ENCODE assay signal across 18 cellular contexts in genomic region chr16:85285681-85286065, GRCh38.
DNase-seq lines count a peak whose midpoint lies in the region; ATAC-seq, FAIRE-seq and TF ChIP-seq lines count a peak whose summit lies in the region.
"Had no signal": no experiment of that assay in that cellular context is flagged by ENCODE, and none has a peak within 500 bp of the region (broad histone marks: within the 10 kb centered on the region; RNA-seq: fewer than 3 reads in every experiment).

No MANE protein-coding gene starts in this region.

- DNase-seq in EH (ENCODE audit: low read depth) (peak; percentile 23), astrocyte (ENCODE audit: low read depth) (no peak), NCI-H2227 (lab: John Stamatoyannopoulos, UW; ENCODE audit: unreplicated experiment) (no peak), NOMO-1 treated with DMSO at 0.1 percent for 48 hours (lab: John Stamatoyannopoulos, UW; ENCODE audit: unreplicated experiment) (no peak)
- no peak for DNase-seq in CD8-positive, alpha-beta memory T cell
- DNase-seq: activated CD4-positive, alpha-beta T cell treated with anti-CD3 and anti-CD28 coated beads for 36 hours; activated CD8-positive, alpha-beta memory T cell treated with anti-CD3 and anti-CD28 coated beads, Interleukin-2, amount 50 U/mL, for 48 hours; BE2C; kidney glomerular epithelial cell; NCI-H187; stimulated activated naive CD8-positive, alpha-beta T cell treated with anti-CD3 and anti-CD28 coated beads, Interleukin-15, Interleukin-2, amounts not matched to agents 100 U/mL and 50 U/mL, for 24 hours had no signal

- no peak for FAIRE-seq in astrocyte (lab: Jason Lieb, UNC)
- FAIRE-seq: GM18507, H54 had no signal

- no peak for TF ChIP-seq RAD21 in liver (IDR thresholded peaks at IDR 0.05)

- CTCF ChIA-PET in CD8-positive, alpha-beta memory T cell (lab: Charles Lee), result no interaction called here

- H3K4me1 ChIP-seq in astrocyte (ENCODE audit: insufficient read depth, low read length) (peaks cover 18% of the 10 kb centered on the region), liver (ENCODE audit: control insufficient read depth in 4 of 4, insufficient read depth in 4 of 4, low read length in 3 of 4) (peaks cover 11 to 52% (median 43%) of the 10 kb centered on the region in 4 donors)
- H3K4me1 ChIP-seq in CD8-positive, alpha-beta memory T cell (ENCODE audit: insufficient read depth, low read length), result no peaks in the 10 kb centered on the region

- H3K79me2 ChIP-seq in astrocyte (ENCODE audit: insufficient read depth, low read length), result no peaks in the 10 kb centered on the region

- H3K9ac ChIP-seq in astrocyte (ENCODE audit: low read length), result no peak overlapping the region
- H3K9ac ChIP-seq in liver (ENCODE audit: low read depth in 1 of 2, low read length in 2 of 2), result no peak overlapping the region

- TF ChIP-seq CTCF in astrocyte (IDR thresholded peaks at IDR 0.05; ENCODE audit: insufficient read depth, low read depth, low read length) (no peak), liver (IDR thresholded peaks at IDR 0.05; ENCODE audit: low read depth, low read length, missing input control) (no peak)

- no peaks in the 10 kb centered on the region for H3K4me1 Mint-ChIP-seq in astrocyte (ENCODE audit: low read depth, unreplicated experiment)
- no peaks in the 10 kb centered on the region for H3K4me1 Mint-ChIP-seq in CD8-positive, alpha-beta memory T cell
- H3K4me1 Mint-ChIP-seq: activated CD4-positive, alpha-beta T cell treated with anti-CD3 and anti-CD28 coated beads for 36 hours had no signal

- H3K27me3 ChIP-seq in astrocyte (ENCODE audit: insufficient read depth, low read length) (peaks cover 2% of the 10 kb centered on the region), liver (ENCODE audit: control insufficient read depth in 4 of 4, insufficient read depth in 4 of 4, low read length in 3 of 4) (no peaks in the 10 kb centered on the region)
- H3K27me3 ChIP-seq in CD8-positive, alpha-beta memory T cell (ENCODE audit: insufficient read depth, low read length, poor library complexity, severe bottlenecking), result no peaks in the 10 kb centered on the region
- H3K27me3 ChIP-seq: BE2C, body of pancreas, ovary had no signal

- WGBS in liver, result 44% methylated on average over 7 of the region's 7 CpGs

- no peak overlapping the region for H3K4me3 Mint-ChIP-seq in astrocyte (ENCODE audit: unreplicated experiment)
- no peak overlapping the region for H3K4me3 Mint-ChIP-seq in CD8-positive, alpha-beta memory T cell
- H3K4me3 Mint-ChIP-seq: activated CD4-positive, alpha-beta T cell treated with anti-CD3 and anti-CD28 coated beads for 36 hours had no signal

- H3K27ac ChIP-seq in astrocyte (ENCODE audit: low read depth, low read length), result no peak overlapping the region
- H3K27ac ChIP-seq in liver (ENCODE audit: low read depth in 1 of 2, low read length in 2 of 2), result peak overlapping the region; percentile 81 to 95
- peak overlapping the region; percentile 73 for H3K27ac ChIP-seq in temporal lobe (ENCODE audit: low read depth, low read length)
- no peak overlapping the region for H3K27ac ChIP-seq in CD8-positive, alpha-beta memory T cell (ENCODE audit: low read depth, low read length)
- H3K27ac ChIP-seq: ovary had no signal

- H2AFZ ChIP-seq in astrocyte (ENCODE audit: low read depth, low read length), result no peak overlapping the region

- H3K9me3 ChIP-seq in astrocyte (ENCODE audit: insufficient read depth, low read depth, low read length) (no peaks in the 10 kb centered on the region), liver (ENCODE audit: control insufficient read depth in 4 of 4, low read length in 3 of 4) (no peaks in the 10 kb centered on the region)
- no peaks in the 10 kb centered on the region for H3K9me3 ChIP-seq in CD8-positive, alpha-beta memory T cell (ENCODE audit: low read length)
- H3K9me3 ChIP-seq: BE2C, body of pancreas, ovary had no signal

- H3K9me3 Mint-ChIP-seq in astrocyte (ENCODE audit: unreplicated experiment), result no peaks in the 10 kb centered on the region
- H3K9me3 Mint-ChIP-seq in CD8-positive, alpha-beta memory T cell, result no peaks in the 10 kb centered on the region

- ATAC-seq in HG03039 (IDR thresholded peaks at IDR 0.05; ENCODE audit: unreplicated experiment), result no peak
- ATAC-seq: activated CD4-positive, alpha-beta T cell treated with anti-CD3 and anti-CD28 coated beads for 36 hours; stimulated activated naive CD8-positive, alpha-beta T cell treated with anti-CD3 and anti-CD28 coated beads, Interleukin-15, Interleukin-2, amounts not matched to agents 100 U/mL and 50 U/mL, for 24 hours had no signal

- H3K36me3 ChIP-seq in astrocyte (ENCODE audit: insufficient read depth, low read length) (no peaks in the 10 kb centered on the region), liver (ENCODE audit: control insufficient read depth in 4 of 4, insufficient read depth in 3 of 4, low read depth in 1 of 4, low read length in 3 of 4) (no peaks in the 10 kb centered on the region)
- no peaks in the 10 kb centered on the region for H3K36me3 ChIP-seq in CD8-positive, alpha-beta memory T cell (ENCODE audit: insufficient read depth, low read length)
- H3K36me3 ChIP-seq: BE2C, ovary had no signal

- peaks cover 92% of the 10 kb centered on the region for H4K20me1 ChIP-seq in astrocyte (ENCODE audit: insufficient read depth, low read length)

- H3K27me3 Mint-ChIP-seq in astrocyte (ENCODE audit: low read depth, unreplicated experiment), result peaks cover 23% of the 10 kb centered on the region
- H3K27me3 Mint-ChIP-seq in CD8-positive, alpha-beta memory T cell, result no peaks in the 10 kb centered on the region

- peak overlapping the region; percentile 79 for H3K4me2 ChIP-seq in astrocyte (ENCODE audit: low read length)

- POLR2A ChIA-PET in CD8-positive, alpha-beta memory T cell (lab: Charles Lee), result no interaction called here

- no peak overlapping the region for H3K4me3 ChIP-seq in astrocyte (ENCODE audit: insufficient read depth, low read depth, low read length)
- H3K4me3 ChIP-seq in liver (ENCODE audit: low read depth in 1 of 3, low read length in 3 of 3), result no peak overlapping the region
- H3K4me3 ChIP-seq in CD8-positive, alpha-beta memory T cell (ENCODE audit: low read length), result no peak overlapping the region
- H3K4me3 ChIP-seq: body of pancreas, ovary had no signal

- H3K27ac Mint-ChIP-seq in astrocyte (ENCODE audit: unreplicated experiment), result no peak overlapping the region
- H3K27ac Mint-ChIP-seq in CD8-positive, alpha-beta memory T cell, result no peak overlapping the region
- H3K27ac Mint-ChIP-seq: activated CD4-positive, alpha-beta T cell treated with anti-CD3 and anti-CD28 coated beads for 36 hours had no signal

- peaks cover 1% of the 10 kb centered on the region for H3K36me3 Mint-ChIP-seq in astrocyte (ENCODE audit: low read depth, unreplicated experiment)
- no peaks in the 10 kb centered on the region for H3K36me3 Mint-ChIP-seq in CD8-positive, alpha-beta memory T cell

TF ChIP-seq in liver, 16 proteins besides CTCF, POLR2A, EP300 and RAD21 (continues in another document):
- TF ChIP-seq FOXA1 (IDR thresholded peaks at IDR 0.05) (no peak), HNF4A (conservative IDR thresholded peaks at IDR 0.05) (no peak), GABPA (IDR thresholded peaks at IDR 0.05 in 1 of 2, conservative IDR thresholded peaks at IDR 0.05 in 1 of 2) (no peak), HNF4G (IDR thresholded peaks at IDR 0.05) (no peak), YY1 (IDR thresholded peaks at IDR 0.05) (no peak), FOXA2 (IDR thresholded peaks at IDR 0.05) (no peak), NR2F2 (IDR thresholded peaks at IDR 0.05) (no peak), RXRA (IDR thresholded peaks at IDR 0.05) (no peak), TAF1 (conservative IDR thresholded peaks at IDR 0.05) (no peak), SP1 (IDR thresholded peaks at IDR 0.05) (no peak)
- TF ChIP-seq, protein P1, sequence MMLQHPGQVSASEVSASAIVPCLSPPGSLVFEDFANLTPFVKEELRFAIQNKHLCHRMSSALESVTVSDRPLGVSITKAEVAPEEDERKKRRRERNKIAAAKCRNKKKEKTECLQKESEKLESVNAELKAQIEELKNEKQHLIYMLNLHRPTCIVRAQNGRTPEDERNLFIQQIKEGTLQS (IDR thresholded peaks at IDR 0.05), result no peak
- TF ChIP-seq, protein P2, sequence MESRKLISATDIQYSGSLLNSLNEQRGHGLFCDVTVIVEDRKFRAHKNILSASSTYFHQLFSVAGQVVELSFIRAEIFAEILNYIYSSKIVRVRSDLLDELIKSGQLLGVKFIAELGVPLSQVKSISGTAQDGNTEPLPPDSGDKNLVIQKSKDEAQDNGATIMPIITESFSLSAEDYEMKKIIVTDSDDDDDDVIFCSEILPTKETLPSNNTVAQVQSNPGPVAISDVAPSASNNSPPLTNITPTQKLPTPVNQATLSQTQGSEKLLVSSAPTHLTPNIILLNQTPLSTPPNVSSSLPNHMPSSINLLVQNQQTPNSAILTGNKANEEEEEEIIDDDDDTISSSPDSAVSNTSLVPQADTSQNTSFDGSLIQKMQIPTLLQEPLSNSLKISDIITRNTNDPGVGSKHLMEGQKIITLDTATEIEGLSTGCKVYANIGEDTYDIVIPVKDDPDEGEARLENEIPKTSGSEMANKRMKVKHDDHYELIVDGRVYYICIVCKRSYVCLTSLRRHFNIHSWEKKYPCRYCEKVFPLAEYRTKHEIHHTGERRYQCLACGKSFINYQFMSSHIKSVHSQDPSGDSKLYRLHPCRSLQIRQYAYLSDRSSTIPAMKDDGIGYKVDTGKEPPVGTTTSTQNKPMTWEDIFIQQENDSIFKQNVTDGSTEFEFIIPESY (IDR thresholded peaks at IDR 0.05), result no peak

Comparison
In these comparisons a context has a peak if more than half of its experiments do, and no peak if none do; other contexts are left out.
1. H3K27ac ChIP-seq: peak in liver (2 of 2) and temporal lobe (single experiment); none in astrocyte (single experiment) and CD8-positive, alpha-beta memory T cell (single experiment).